9 cellular contexts compared by ENCODE assay signal in the genomic region with DNA sequence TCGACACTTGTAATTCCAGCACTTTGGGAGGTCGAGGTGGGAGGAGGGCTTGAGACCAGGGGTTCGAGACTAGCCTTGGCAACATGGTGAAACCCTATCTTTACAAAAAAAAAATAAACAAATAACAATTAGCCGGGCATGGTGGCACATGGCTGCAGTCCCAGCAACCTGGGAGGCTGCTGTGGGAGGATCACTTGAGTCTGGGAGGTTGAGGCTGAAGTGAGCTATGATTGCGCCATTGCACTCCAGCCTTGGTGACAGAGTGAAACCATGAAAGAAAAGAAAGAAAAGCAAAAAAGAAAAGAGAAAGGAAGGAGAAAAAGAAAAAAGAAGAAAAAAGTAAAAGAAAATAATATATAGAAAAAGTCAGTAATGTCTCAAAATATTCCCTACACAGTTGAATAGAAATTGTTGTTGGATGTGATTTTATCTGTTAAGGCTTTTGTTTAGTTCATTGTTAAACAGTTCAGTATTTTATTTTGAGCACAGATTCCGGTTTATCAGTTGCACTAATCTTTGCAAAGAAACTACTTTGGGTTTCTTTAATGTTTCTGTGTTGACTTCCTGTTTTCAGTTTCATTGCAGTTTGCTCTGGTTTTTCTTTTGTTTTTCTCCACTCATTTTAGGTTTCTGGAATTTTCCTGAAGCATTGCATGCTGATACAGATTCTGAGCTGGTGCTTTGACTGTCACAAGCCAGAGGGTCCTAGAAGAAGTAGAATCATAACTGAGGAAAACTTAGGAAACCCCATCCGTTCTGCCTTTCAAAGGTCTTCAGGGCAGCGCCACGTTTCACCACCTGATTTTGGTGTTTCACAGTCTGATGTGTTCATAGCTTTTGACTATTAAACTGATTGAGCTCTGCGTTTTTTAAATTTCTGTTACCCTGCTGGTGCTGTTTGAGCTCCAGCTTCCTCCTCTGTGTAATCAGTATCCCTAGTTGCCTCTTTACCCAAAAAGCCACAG.
A peak's percentile ranks its signal among the peaks of the same experiment; 100 is the strongest.
DNase-seq lines count a peak whose midpoint lies in the region; ATAC-seq lines count a peak whose summit lies in the region.
"Had no signal": no experiment of that assay in that cellular context is flagged by ENCODE, and none has a peak within 500 bp of the region (broad histone marks: within the 10 kb centered on the region; RNA-seq: fewer than 3 reads in every experiment).

No MANE protein-coding gene starts in this region.

- H3K4me1 Mint-ChIP-seq in activated naive CD8-positive, alpha-beta T cell treated with anti-CD3 and anti-CD28 coated beads for 36 hours, result peaks cover 29% of the 10 kb centered on the region

- peak; percentile 32 for DNase-seq in CD1c-positive myeloid dendritic cell (ENCODE audit: extremely low spot score)
- DNase-seq in activated naive CD8-positive, alpha-beta T cell treated with anti-CD3 and anti-CD28 coated beads for 36 hours, result no peak
- DNase-seq in OCI-M1 (lab: John Stamatoyannopoulos, UW), result no peak
- no peak for DNase-seq in HCEC 1CT
- DNase-seq in inferior parietal cortex (ENCODE audit: extremely low spot score), result no peak
- DNase-seq: uterus had no signal

- H3K4me3 Mint-ChIP-seq in activated naive CD8-positive, alpha-beta T cell treated with anti-CD3 and anti-CD28 coated beads for 36 hours, result peak overlapping the region; percentile 62

- ATAC-seq in GM19397 (IDR thresholded peaks at IDR 0.05; ENCODE audit: unreplicated experiment), result peak; percentile 71
- ATAC-seq in HG03432 (IDR thresholded peaks at IDR 0.05; ENCODE audit: unreplicated experiment), result peak; percentile 88
- ATAC-seq in HG02970 (IDR thresholded peaks at IDR 0.05; ENCODE audit: low FRiP score, unreplicated experiment), result no peak

- H3K9me3 Mint-ChIP-seq in activated naive CD8-positive, alpha-beta T cell treated with anti-CD3 and anti-CD28 coated beads for 36 hours, result no peaks in the 10 kb centered on the region

- H3K36me3 Mint-ChIP-seq in activated naive CD8-positive, alpha-beta T cell treated with anti-CD3 and anti-CD28 coated beads for 36 hours, result peaks cover 29% of the 10 kb centered on the region

- H3K27me3 Mint-ChIP-seq in activated naive CD8-positive, alpha-beta T cell treated with anti-CD3 and anti-CD28 coated beads for 36 hours, result no peaks in the 10 kb centered on the region

- H3K27ac Mint-ChIP-seq in activated naive CD8-positive, alpha-beta T cell treated with anti-CD3 and anti-CD28 coated beads for 36 hours, result peak overlapping the region; percentile 87
